In the genomic region with DNA sequence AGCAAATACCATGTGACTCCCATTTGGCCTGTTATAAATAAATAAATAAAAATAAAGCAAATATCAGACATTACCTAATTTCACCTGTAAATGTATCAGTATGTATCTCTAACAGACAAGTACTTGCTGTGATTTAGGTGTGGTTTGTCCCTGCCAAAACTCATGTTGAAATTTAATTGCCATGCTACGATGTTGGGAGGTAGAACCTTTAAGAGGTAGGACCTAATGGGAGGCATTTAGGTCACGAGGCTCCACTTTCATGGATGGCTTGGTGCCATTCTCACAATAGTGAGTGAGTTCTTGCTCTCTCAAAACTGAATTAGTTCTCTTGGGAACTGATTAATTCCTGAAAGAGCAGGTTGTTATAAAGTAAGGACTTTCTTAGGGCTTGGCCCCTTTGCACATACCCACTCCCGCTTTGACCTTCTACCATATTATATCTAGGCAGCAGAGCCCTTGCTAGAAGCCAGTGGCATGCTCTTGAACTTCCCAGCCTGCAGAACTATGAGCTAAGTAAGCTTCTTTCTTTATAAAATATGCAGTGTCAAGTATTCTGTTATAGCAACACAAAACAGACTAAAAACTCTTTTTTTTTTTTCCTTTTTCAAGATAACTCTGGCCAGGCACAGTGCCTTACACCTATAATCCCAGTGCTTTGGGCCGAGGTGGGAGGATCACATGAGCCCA, we compare ENCODE assay signal across 3 cellular contexts.
TF ChIP-seq lines count a peak whose summit lies in the region.

No MANE protein-coding gene starts in this region.

TF ChIP-seq in A549, 52 proteins besides CTCF, POLR2A, EP300 and RAD21:
- TF ChIP-seq CHD2 (IDR thresholded peaks at IDR 0.05; ENCODE audit: low read length, partially characterized antibody), result no peak
- 0 out of 2 replicates have a peak, but pooled peaks have one; percentile 14 for TF ChIP-seq POLR2AphosphoS2 (conservative IDR thresholded peaks at IDR 0.05; ENCODE audit: low read length)
- TF ChIP-seq NR3C1 (IDR thresholded peaks at IDR 0.05), result no peak

TF ChIP-seq in IMR-90, 13 proteins besides CTCF, POLR2A, EP300 and RAD21:
- no peak for TF ChIP-seq RCOR1 (IDR thresholded peaks at IDR 0.05; ENCODE audit: insufficient replicate concordance, low read length)
- TF ChIP-seq NFE2L2 (IDR thresholded peaks at IDR 0.05; ENCODE audit: low read depth, low read length), result no peak
- TF ChIP-seq FOS (IDR thresholded peaks at IDR 0.05; ENCODE audit: low read depth, low read length), result no peak
- no peak for TF ChIP-seq CEBPB (IDR thresholded peaks at IDR 0.05; ENCODE audit: low read depth, low read length)
- TF ChIP-seq, protein P1, sequence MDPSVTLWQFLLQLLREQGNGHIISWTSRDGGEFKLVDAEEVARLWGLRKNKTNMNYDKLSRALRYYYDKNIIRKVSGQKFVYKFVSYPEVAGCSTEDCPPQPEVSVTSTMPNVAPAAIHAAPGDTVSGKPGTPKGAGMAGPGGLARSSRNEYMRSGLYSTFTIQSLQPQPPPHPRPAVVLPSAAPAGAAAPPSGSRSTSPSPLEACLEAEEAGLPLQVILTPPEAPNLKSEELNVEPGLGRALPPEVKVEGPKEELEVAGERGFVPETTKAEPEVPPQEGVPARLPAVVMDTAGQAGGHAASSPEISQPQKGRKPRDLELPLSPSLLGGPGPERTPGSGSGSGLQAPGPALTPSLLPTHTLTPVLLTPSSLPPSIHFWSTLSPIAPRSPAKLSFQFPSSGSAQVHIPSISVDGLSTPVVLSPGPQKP (IDR thresholded peaks at IDR 0.05; ENCODE audit: borderline replicate concordance, low read depth, low read length), result no peak
- TF ChIP-seq CHD1 (IDR thresholded peaks at IDR 0.05; ENCODE audit: low read depth, low read length), result no peak
- no peak for TF ChIP-seq BHLHE40 (IDR thresholded peaks at IDR 0.05; ENCODE audit: low read depth, low read length)
- no peak for TF ChIP-seq SMC3 (IDR thresholded peaks at IDR 0.05; ENCODE audit: low read depth, low read length)

TF ChIP-seq in K562, 482 proteins besides CTCF, POLR2A, EP300 and RAD21:
- TF ChIP-seq IRF2 (CRISPR knock-in tag; IDR thresholded peaks at IDR 0.05) (no peak), ZFP30 (CRISPR knock-in tag; IDR thresholded peaks at IDR 0.05; ENCODE audit: borderline replicate concordance) (no peak), ZZZ3 (IDR thresholded peaks at IDR 0.05) (no peak)
- TF ChIP-seq, protein P2, sequence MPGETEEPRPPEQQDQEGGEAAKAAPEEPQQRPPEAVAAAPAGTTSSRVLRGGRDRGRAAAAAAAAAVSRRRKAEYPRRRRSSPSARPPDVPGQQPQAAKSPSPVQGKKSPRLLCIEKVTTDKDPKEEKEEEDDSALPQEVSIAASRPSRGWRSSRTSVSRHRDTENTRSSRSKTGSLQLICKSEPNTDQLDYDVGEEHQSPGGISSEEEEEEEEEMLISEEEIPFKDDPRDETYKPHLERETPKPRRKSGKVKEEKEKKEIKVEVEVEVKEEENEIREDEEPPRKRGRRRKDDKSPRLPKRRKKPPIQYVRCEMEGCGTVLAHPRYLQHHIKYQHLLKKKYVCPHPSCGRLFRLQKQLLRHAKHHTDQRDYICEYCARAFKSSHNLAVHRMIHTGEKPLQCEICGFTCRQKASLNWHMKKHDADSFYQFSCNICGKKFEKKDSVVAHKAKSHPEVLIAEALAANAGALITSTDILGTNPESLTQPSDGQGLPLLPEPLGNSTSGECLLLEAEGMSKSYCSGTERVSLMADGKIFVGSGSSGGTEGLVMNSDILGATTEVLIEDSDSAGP (CRISPR knock-in tag; IDR thresholded peaks at IDR 0.05), result no peak
